ENCODE assay signal across 21 cellular contexts in the genomic region with DNA sequence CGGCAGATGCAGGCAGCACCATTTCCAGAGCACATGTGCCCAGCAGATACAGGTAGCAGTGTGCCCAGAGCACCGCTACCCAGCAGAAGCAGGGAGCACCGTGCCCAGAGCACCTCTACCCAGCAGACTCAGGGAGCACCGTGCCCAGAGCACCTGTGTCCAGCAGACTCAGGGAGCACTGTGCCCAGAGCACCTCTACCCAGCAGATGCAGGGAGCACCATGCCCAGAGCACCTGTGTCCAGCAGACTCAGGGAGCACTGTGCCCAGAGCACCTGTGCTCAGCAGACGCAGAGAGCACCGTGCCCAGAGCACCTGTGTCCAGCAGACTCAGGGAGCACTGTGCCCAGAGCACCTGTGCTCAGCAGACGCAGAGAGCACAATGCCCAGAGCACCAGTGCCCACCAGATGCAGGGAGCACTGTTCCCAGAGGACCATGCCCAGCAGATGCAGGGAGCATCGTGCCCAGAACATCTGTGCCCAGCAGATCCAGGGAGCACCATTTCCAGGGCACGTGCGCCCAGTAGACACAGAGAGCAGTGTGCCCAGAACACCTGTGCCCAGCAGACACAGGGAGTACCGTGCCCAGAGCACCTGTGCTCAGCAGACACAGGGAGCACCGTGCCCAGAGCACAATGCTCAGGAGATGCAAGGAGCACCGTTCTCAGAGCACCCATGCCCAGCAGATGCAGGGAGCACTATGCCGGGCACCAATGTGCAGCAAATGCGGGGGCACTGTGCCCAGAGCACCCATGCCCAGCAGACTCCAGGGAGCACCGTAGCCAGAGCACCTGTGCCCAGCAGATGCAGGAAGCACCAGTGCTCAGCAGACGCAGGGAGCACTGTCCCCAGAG.
DNase-seq lines count a peak whose midpoint lies in the region; ATAC-seq, FAIRE-seq and TF ChIP-seq lines count a peak whose summit lies in the region.
"Had no signal": no experiment of that assay in that cellular context is flagged by ENCODE, and none has a peak within 500 bp of the region (broad histone marks: within the 10 kb centered on the region; RNA-seq: fewer than 3 reads in every experiment).

No MANE protein-coding gene starts in this region.

- peak overlapping the region; percentile 83; the same call in 1 of the 2 replicates for H2BK20ac ChIP-seq in H1 (ENCODE audit: low read length)

- peaks cover 2 to 6% of the 10 kb centered on the region in 2 experiments for H4K20me1 ChIP-seq in H1 (replicated peaks in 1 of 2; ENCODE audit: control insufficient read depth in 1 of 2, insufficient read depth in 2 of 2, low read length in 2 of 2)

- no peaks in the 10 kb centered on the region for H3K9me3 ChIP-seq in H1 (ENCODE audit: insufficient read depth in 2 of 2, low read depth in 1 of 2, low read length in 1 of 2)
- peaks cover 1% of the 10 kb centered on the region for H3K9me3 ChIP-seq in trophoblast cell (ENCODE audit: insufficient read depth, low read depth, low read length)
- H3K9me3 ChIP-seq in mucosa of descending colon: no peaks in the 10 kb centered on the region
- H3K9me3 ChIP-seq: BLaER1 had no signal

- H2BK12ac ChIP-seq in H1 (ENCODE audit: low read depth, low read length): peak overlapping the region; percentile 56; the same call in 1 of the 2 replicates
- H2BK12ac ChIP-seq in trophoblast cell (ENCODE audit: low read length): no peak overlapping the region

- no peak for FAIRE-seq in H1 (lab: Jason Lieb, UNC)
- FAIRE-seq: GM18507, RCC 7860 had no signal

- H3K79me1 ChIP-seq in H1 (ENCODE audit: low read depth, low read length) (0 out of 2 replicates have a peak, but pooled peaks cover 5% of the 10 kb centered on the region), trophoblast cell (ENCODE audit: low read length) (no peaks in the 10 kb centered on the region)

- peak overlapping the region; percentile 0 for H4K91ac ChIP-seq in H1 (replicated peaks; ENCODE audit: insufficient read length, low read length)
- H4K91ac ChIP-seq in trophoblast cell (ENCODE audit: low read depth, low read length): no peak overlapping the region

- no peak overlapping the region for H3K56ac ChIP-seq in H1 (replicated peaks; ENCODE audit: insufficient read length, low read depth, low read length)

- H3K23ac ChIP-seq in H1 (ENCODE audit: insufficient read length): no peak overlapping the region
- H3K23ac ChIP-seq in trophoblast cell (ENCODE audit: low read length): no peak overlapping the region

- no peak overlapping the region for H2BK5ac ChIP-seq in H1 (ENCODE audit: low read depth, low read length)
- no peak overlapping the region for H2BK5ac ChIP-seq in trophoblast cell (ENCODE audit: low read depth, low read length, poor library complexity)

- WGBS in H1 (ENCODE audit: extremely low coverage in 1 of 2, insufficient coverage in 1 of 2, insufficient read length in 1 of 2, insufficient replicate concordance in 2 of 2, low coverage in 1 of 2, low lambda C conversion rate in 2 of 2, missing lambda C conversion rate in 1 of 2), 2 experiments: 90% methylated on average over 16 of the region's 17 CpGs; no CpG with 5 or more reads in 1 of the 2 experiments
- WGBS in trophoblast cell (ENCODE audit: extremely low coverage, insufficient coverage, insufficient read length): no CpG with 5 or more reads among the region's 17 CpGs

- H3K4ac ChIP-seq in H1 (replicated peaks; ENCODE audit: insufficient read length, low read depth, low read length): no peak overlapping the region
- H3K4ac ChIP-seq in trophoblast cell (ENCODE audit: low read depth, low read length): no peak overlapping the region

- H3K4me1 ChIP-seq in H1 (replicated peaks in 1 of 4; ENCODE audit: control insufficient read depth in 3 of 4, insufficient read depth in 4 of 4, low read length in 3 of 4) (peaks cover 0 to 14% (median 8%) of the 10 kb centered on the region in 4 experiments; a peak in 5 of 7 replicates), trophoblast cell (ENCODE audit: control insufficient read depth in 1 of 2, insufficient read depth in 2 of 2, low read length in 2 of 2) (no peaks in the 10 kb centered on the region), mucosa of descending colon (ENCODE audit: low read depth) (no peaks in the 10 kb centered on the region)

- H2BK120ac ChIP-seq in H1 (replicated peaks; ENCODE audit: low read depth, low read length) (no peak overlapping the region), trophoblast cell (ENCODE audit: insufficient read depth, low read length, poor library complexity) (no peak overlapping the region)

- H3K18ac ChIP-seq in H1 (ENCODE audit: extremely low read depth, low read length) (no peak overlapping the region), trophoblast cell (ENCODE audit: low read length) (no peak overlapping the region)

- TF ChIP-seq CTCF in H1 (IDR thresholded peaks at IDR 0.05; ENCODE audit: control extremely low read depth in 1 of 3, insufficient read depth in 1 of 3, low read depth in 1 of 3, low read length in 3 of 3): no peak
- TF ChIP-seq CTCF in mucosa of descending colon (IDR thresholded peaks at IDR 0.05): no peak

- peaks cover 37% of the 10 kb centered on the region for H3K36me3 Mint-ChIP-seq in activated CD4-positive, alpha-beta T cell treated with anti-CD3 and anti-CD28 coated beads for 36 hours (ENCODE audit: low read depth)

- TF ChIP-seq RAD21 in H1 (IDR thresholded peaks at IDR 0.05 in 1 of 2, conservative IDR thresholded peaks at IDR 0.05 in 1 of 2; ENCODE audit: low read depth in 2 of 2, low read length in 2 of 2): no peak

- H3K23me2 ChIP-seq in H1 (ENCODE audit: low read depth, low read length): no peaks in the 10 kb centered on the region

- H4K12ac ChIP-seq in trophoblast cell (ENCODE audit: low read depth, low read length): no peak overlapping the region

- intact Hi-C loops in activated CD4-positive, alpha-beta T cell treated with anti-CD3 and anti-CD28 coated beads for 36 hours (cut with DNase I, micrococcal nuclease): no loop called here
- intact Hi-C loops in mucosa of descending colon (cut with DNase I, micrococcal nuclease): no loop called here

- H4K5ac ChIP-seq in H1 (ENCODE audit: insufficient read length, low read depth, low read length): no peak overlapping the region

- no peak overlapping the region for H3K4me3 Mint-ChIP-seq in activated CD4-positive, alpha-beta T cell treated with anti-CD3 and anti-CD28 coated beads for 36 hours
- H3K4me3 Mint-ChIP-seq: CD8-positive, alpha-beta memory T cell had no signal

- no peak overlapping the region for H3K14ac ChIP-seq in H1 (ENCODE audit: insufficient read length)
- H3K14ac ChIP-seq in trophoblast cell (ENCODE audit: low read length): no peak overlapping the region

- H3K27me3 Mint-ChIP-seq in activated CD4-positive, alpha-beta T cell treated with anti-CD3 and anti-CD28 coated beads for 36 hours: no peaks in the 10 kb centered on the region
- H3K27me3 Mint-ChIP-seq: CD8-positive, alpha-beta memory T cell had no signal

- no peak for TF ChIP-seq POLR2A in H1 (IDR thresholded peaks at IDR 0.05; ENCODE audit: control extremely low read depth in 1 of 2, low read depth in 2 of 2, low read length in 2 of 2)

- in situ Hi-C loops in KBM-7 (cut with MboI; ENCODE audit: low pct_unique_long_range_greater_than_20kb, low sequenced_read_pairs): no loop called here

- no peak overlapping the region for H3K27ac ChIP-seq in H1 (ENCODE audit: low read depth, low read length)
- H3K27ac ChIP-seq in trophoblast cell (ENCODE audit: low read depth, low read length): no peak overlapping the region
- H3K27ac ChIP-seq: 22Rv1, BLaER1, HL-60 had no signal

- no peak overlapping the region for H3K27ac Mint-ChIP-seq in activated CD4-positive, alpha-beta T cell treated with anti-CD3 and anti-CD28 coated beads for 36 hours

- no peak overlapping the region for H3K4me3 ChIP-seq in H1 (ENCODE audit: extremely low read depth in 1 of 4, insufficient read depth in 2 of 4, low read depth in 3 of 4, low read length in 4 of 4)
- peak overlapping the region; percentile 16 for H3K4me3 ChIP-seq in trophoblast cell (ENCODE audit: low read depth, low read length)
- no peak overlapping the region for H3K4me3 ChIP-seq in mucosa of descending colon
- H3K4me3 ChIP-seq: BLaER1 had no signal

- DNase-seq in activated CD4-positive, alpha-beta T cell treated with anti-CD3 and anti-CD28 coated beads for 36 hours: no peak
- no peak for DNase-seq in activated CD4-positive, alpha-beta T cell treated with anti-CD3 and anti-CD28 coated beads for 48 hours
- DNase-seq in KBM-7: peak; percentile 40
- no peak for DNase-seq in H1 (ENCODE audit: low read depth in 1 of 2, low spot score in 2 of 2)
- no peak for DNase-seq in trophoblast cell
- DNase-seq in NCI-H2107 (lab: John Stamatoyannopoulos, UW): no peak
- no peak for DNase-seq in mucosa of descending colon
- DNase-seq: CD8-positive, alpha-beta memory T cell; Kasumi-1; NCI-H1417; NCI-H2029; NCI-H510A; NCI-H82; SHP77 had no signal

- H3K27me3 ChIP-seq in H1 (replicated peaks in 1 of 4; ENCODE audit: control insufficient read depth in 3 of 4, extremely low read depth in 1 of 4, insufficient read depth in 3 of 4, low read length in 3 of 4): no peaks in the 10 kb centered on the region
- no peaks in the 10 kb centered on the region for H3K27me3 ChIP-seq in trophoblast cell (ENCODE audit: insufficient read depth, low read length)
- H3K27me3 ChIP-seq: BLaER1 had no signal

- no peaks in the 10 kb centered on the region for H3K9me3 Mint-ChIP-seq in activated CD4-positive, alpha-beta T cell treated with anti-CD3 and anti-CD28 coated beads for 36 hours (ENCODE audit: low read depth)

- H2BK15ac ChIP-seq in H1 (ENCODE audit: low read length): peak overlapping the region; percentile 46; the same call in 1 of the 2 replicates

- POLR2A ChIA-PET in activated CD4-positive, alpha-beta T cell treated with anti-CD3 and anti-CD28 coated beads for 36 hours (lab: Charles Lee): no interaction called here
- POLR2A ChIA-PET in H1 (lab: Charles Lee; ENCODE audit: partially characterized antibody): no interaction called here

- H3K4me1 Mint-ChIP-seq in activated CD4-positive, alpha-beta T cell treated with anti-CD3 and anti-CD28 coated beads for 36 hours: no peaks in the 10 kb centered on the region
- H3K4me1 Mint-ChIP-seq: CD8-positive, alpha-beta memory T cell had no signal

- ATAC-seq in activated CD4-positive, alpha-beta T cell treated with anti-CD3 and anti-CD28 coated beads for 36 hours: peak; percentile 26
- no peak for ATAC-seq in mucosa of descending colon
- ATAC-seq in GM21515 (IDR thresholded peaks at IDR 0.05; ENCODE audit: unreplicated experiment): no peak
- ATAC-seq: HCT116 had no signal

- CTCF ChIA-PET in activated CD4-positive, alpha-beta T cell treated with anti-CD3 and anti-CD28 coated beads for 36 hours (lab: Charles Lee): no interaction called here
- CTCF ChIA-PET in H1 (lab: Charles Lee; ENCODE audit: partially characterized antibody): no interaction called here

- H2AFZ ChIP-seq in H1 (ENCODE audit: low read length): no peak overlapping the region
- H2AFZ ChIP-seq in trophoblast cell (ENCODE audit: insufficient read depth, low read length, poor library complexity): no peak overlapping the region

- H2AK5ac ChIP-seq in H1 (ENCODE audit: low read depth, low read length): 0 out of 2 replicates have a peak overlapping the region, but pooled peaks have one; percentile 68
- H2AK5ac ChIP-seq in trophoblast cell (ENCODE audit: low read length): no peak overlapping the region

- H3K4me2 ChIP-seq in H1 (ENCODE audit: insufficient read depth in 1 of 2, low read depth in 2 of 2, low read length in 2 of 2): no peak overlapping the region
- H3K4me2 ChIP-seq in trophoblast cell (ENCODE audit: low read length): no peak overlapping the region
- H3K4me2 ChIP-seq: BLaER1 had no signal

- TF ChIP-seq EP300 in H1 (IDR thresholded peaks at IDR 0.05; ENCODE audit: borderline replicate concordance in 1 of 2, low read depth in 2 of 2, low read length in 2 of 2): no peak

- H3K79me2 ChIP-seq in H1 (ENCODE audit: control insufficient read depth in 1 of 2, insufficient read depth in 2 of 2, low read length in 2 of 2) (no peaks in the 10 kb centered on the region), trophoblast cell (ENCODE audit: control insufficient read depth, insufficient read depth, low read length, poor library complexity) (no peaks in the 10 kb centered on the region)

- H3K36me3 ChIP-seq in H1 (ENCODE audit: control insufficient read depth in 2 of 4, insufficient read depth in 4 of 4, low read length in 3 of 4) (peaks cover 0 to 6% (median 3%) of the 10 kb centered on the region in 4 experiments; a peak in 5 of 8 replicates), trophoblast cell (ENCODE audit: control insufficient read depth in 1 of 2, insufficient read depth in 2 of 2, low read length in 2 of 2) (peaks cover 0 to 4% of the 10 kb centered on the region in 2 experiments), mucosa of descending colon (ENCODE audit: low read depth) (no peaks in the 10 kb centered on the region)

- H3K9ac ChIP-seq in H1 (replicated peaks in 1 of 4; ENCODE audit: extremely low read depth in 1 of 4, low read depth in 3 of 4, low read length in 3 of 4) (no peak overlapping the region), trophoblast cell (ENCODE audit: low read length) (no peak overlapping the region)
- H3K9ac ChIP-seq: BLaER1 had no signal

- H4K8ac ChIP-seq in H1 (ENCODE audit: extremely low read depth, insufficient read depth, low read length): no peak overlapping the region
- H4K8ac ChIP-seq in trophoblast cell (ENCODE audit: low read depth, low read length): no peak overlapping the region
